ENCODE assay signal across 7 cellular contexts in genomic region chr2:25041307-25041927, GRCh38. TPM values are rescaled to one million over a fixed set of nuclear protein-coding genes. Genes with fewer than 3 reads are reported as not detected.
A peak's percentile ranks its signal among the peaks of the same experiment; 100 is the strongest.
DNase-seq lines count a peak whose midpoint lies in the region; ATAC-seq, FAIRE-seq and TF ChIP-seq lines count a peak whose summit lies in the region.

No MANE protein-coding gene starts in this region.

- intact Hi-C loops in heart right ventricle (cut with DNase I) (loop anchor here in 8 of 10 donors (2.0 to 10.0 kb wide), 8 partner anchors 36 to 86 kb away; partner anchors contain the start of gene DNAJC27 (in 1 of the 8)), pancreas (cut with DNase I) (no loop called here)

- ATAC-seq in HG03432 (IDR thresholded peaks at IDR 0.05; ENCODE audit: unreplicated experiment) (peak; percentile 5), heart right ventricle (peak; percentile 5 to 62 (median 37)), pancreas (peak; percentile 44 to 70 (median 64)), GM18861 (IDR thresholded peaks at IDR 0.05; ENCODE audit: unreplicated experiment) (no peak)

- no peak for FAIRE-seq in pancreas (lab: Jason Lieb, UNC)

- H3K4me3 ChIP-seq in heart right ventricle (peak overlapping the region; percentile 49 to 93 (median 82)), pancreas (peak overlapping the region; percentile 26 to 71 (median 56))

- H3K4me1 ChIP-seq in heart right ventricle, result peaks cover 8 to 35% (median 23%) of the 10 kb centered on the region in 9 donors
- H3K4me1 ChIP-seq in pancreas, result peaks cover 0 to 5% (median 0%) of the 10 kb centered on the region in 3 donors

- in situ Hi-C loops in GM13977 (cut with MboI; ENCODE audit: low pct_unique_long_range_greater_than_20kb, low sequenced_read_pairs, unreplicated experiment), result no loop called here

- no peak for TF ChIP-seq CTCF in GM13977 (IDR thresholded peaks at IDR 0.05; ENCODE audit: extremely low read depth, insufficient read depth, missing control alignments)
- TF ChIP-seq CTCF in heart right ventricle (IDR thresholded peaks at IDR 0.05), result peak in 7 of 9 donors; percentile 13 to 46 (median 31)
- TF ChIP-seq CTCF in pancreas (IDR thresholded peaks at IDR 0.05), result peak in 1 of 4 donors; percentile 18

- H3K36me3 ChIP-seq in heart right ventricle (no peaks in the 10 kb centered on the region), pancreas (no peaks in the 10 kb centered on the region)

- peak overlapping the region in 8 of 10 donors; percentile 52 to 95 (median 86) for H3K27ac ChIP-seq in heart right ventricle
- H3K27ac ChIP-seq in pancreas, result peak overlapping the region; percentile 48 to 68 (median 50)

- DNase-seq in GM13977 (ENCODE audit: low spot score), result peak; percentile 26
- DNase-seq in NCI-H748 treated with DMSO at 0.1 percent for 48 hours (lab: John Stamatoyannopoulos, UW), result peak; percentile 95
- peak; percentile 23 for DNase-seq in amniotic epithelial cell (ENCODE audit: low read depth)
- DNase-seq in heart right ventricle, result peak; percentile 54 to 59
- peak; percentile 58 to 85 (median 72) for DNase-seq in pancreas

- H3K9me3 ChIP-seq in heart right ventricle, result no peaks in the 10 kb centered on the region
- H3K9me3 ChIP-seq in pancreas, result no peaks in the 10 kb centered on the region

- H3K27me3 ChIP-seq in heart right ventricle (peaks cover 0 to 47% (median 0%) of the 10 kb centered on the region in 7 donors), pancreas (no peaks in the 10 kb centered on the region)

- WGBS in heart right ventricle, 2 donors, result 2% methylated on average over 28 of the region's 28 CpGs
- WGBS in pancreas, 2 donors, result 1% methylated on average over 17 to 28 of the region's 28 CpGs

RNA-seq across cellular contexts. Expression of gene EFR3B, which starts 0.5 kb away (rescaled TPM):
- total RNA-seq in heart right ventricle, result 10 to 100 TPM in 1 of 10 donors, 1 to 10 TPM in 9; 2.6 to 15.2 (median 7.9) TPM
- polyA plus RNA-seq in heart right ventricle, result 1 to 10 TPM in 1 of 2 donors, under 1 TPM in 1; 0.62 to 1.3 TPM
- under 1 TPM; 0.23 to 0.89 (median 0.42) TPM for total RNA-seq in pancreas
- polyA plus RNA-seq in pancreas, result 1 to 10 TPM in 1 of 2 donors, under 1 TPM in 1; 0.46 to 1.0 TPM

Comparison
In these comparisons a context has a peak if more than half of its experiments do, and no peak if none do; other contexts are left out.
1. DNase-seq: peak in every context shown above with its lines; median percentile 95 in NCI-H748 treated with DMSO at 0.1 percent for 48 hours; 72 in pancreas; 56 in heart right ventricle; 26 in GM13977; 23 in amniotic epithelial cell.
2. intact Hi-C loops: an anchor here in heart right ventricle (2.0 to 10.0 kb wide); none called in pancreas.